Comparison of ENCODE assay signal across 1 cellular context in the genomic region with DNA sequence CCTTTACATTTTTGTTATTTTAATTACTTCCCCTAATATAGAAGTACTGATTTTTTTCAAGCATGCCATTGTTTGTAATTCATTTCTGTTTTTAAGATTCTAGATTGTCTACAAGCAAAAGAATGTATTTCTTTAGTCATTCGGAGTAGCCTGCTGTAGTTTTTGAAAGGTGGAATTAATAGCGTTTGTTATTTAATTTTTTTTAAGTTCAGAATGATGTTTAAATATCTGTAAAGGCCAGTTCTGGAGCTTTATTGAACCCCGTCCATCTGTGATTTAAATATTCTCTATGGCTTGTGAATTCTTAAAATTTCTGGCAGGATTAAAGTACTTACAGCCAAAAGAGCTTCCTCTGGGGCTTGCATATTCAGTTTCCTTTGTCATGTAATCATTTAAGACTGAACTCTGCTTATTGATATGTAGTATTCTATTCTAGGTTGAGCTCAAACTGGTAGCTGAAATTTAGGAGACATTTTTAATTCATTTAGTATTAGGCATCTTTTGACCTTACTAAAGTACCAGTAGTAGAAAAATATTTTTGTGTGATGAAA.
TF ChIP-seq lines count a peak whose summit lies in the region.

No MANE protein-coding gene starts in this region.

TF ChIP-seq in HepG2, 621 proteins besides CTCF, POLR2A, EP300 and RAD21 (continued from another document):
- TF ChIP-seq, protein P1, sequence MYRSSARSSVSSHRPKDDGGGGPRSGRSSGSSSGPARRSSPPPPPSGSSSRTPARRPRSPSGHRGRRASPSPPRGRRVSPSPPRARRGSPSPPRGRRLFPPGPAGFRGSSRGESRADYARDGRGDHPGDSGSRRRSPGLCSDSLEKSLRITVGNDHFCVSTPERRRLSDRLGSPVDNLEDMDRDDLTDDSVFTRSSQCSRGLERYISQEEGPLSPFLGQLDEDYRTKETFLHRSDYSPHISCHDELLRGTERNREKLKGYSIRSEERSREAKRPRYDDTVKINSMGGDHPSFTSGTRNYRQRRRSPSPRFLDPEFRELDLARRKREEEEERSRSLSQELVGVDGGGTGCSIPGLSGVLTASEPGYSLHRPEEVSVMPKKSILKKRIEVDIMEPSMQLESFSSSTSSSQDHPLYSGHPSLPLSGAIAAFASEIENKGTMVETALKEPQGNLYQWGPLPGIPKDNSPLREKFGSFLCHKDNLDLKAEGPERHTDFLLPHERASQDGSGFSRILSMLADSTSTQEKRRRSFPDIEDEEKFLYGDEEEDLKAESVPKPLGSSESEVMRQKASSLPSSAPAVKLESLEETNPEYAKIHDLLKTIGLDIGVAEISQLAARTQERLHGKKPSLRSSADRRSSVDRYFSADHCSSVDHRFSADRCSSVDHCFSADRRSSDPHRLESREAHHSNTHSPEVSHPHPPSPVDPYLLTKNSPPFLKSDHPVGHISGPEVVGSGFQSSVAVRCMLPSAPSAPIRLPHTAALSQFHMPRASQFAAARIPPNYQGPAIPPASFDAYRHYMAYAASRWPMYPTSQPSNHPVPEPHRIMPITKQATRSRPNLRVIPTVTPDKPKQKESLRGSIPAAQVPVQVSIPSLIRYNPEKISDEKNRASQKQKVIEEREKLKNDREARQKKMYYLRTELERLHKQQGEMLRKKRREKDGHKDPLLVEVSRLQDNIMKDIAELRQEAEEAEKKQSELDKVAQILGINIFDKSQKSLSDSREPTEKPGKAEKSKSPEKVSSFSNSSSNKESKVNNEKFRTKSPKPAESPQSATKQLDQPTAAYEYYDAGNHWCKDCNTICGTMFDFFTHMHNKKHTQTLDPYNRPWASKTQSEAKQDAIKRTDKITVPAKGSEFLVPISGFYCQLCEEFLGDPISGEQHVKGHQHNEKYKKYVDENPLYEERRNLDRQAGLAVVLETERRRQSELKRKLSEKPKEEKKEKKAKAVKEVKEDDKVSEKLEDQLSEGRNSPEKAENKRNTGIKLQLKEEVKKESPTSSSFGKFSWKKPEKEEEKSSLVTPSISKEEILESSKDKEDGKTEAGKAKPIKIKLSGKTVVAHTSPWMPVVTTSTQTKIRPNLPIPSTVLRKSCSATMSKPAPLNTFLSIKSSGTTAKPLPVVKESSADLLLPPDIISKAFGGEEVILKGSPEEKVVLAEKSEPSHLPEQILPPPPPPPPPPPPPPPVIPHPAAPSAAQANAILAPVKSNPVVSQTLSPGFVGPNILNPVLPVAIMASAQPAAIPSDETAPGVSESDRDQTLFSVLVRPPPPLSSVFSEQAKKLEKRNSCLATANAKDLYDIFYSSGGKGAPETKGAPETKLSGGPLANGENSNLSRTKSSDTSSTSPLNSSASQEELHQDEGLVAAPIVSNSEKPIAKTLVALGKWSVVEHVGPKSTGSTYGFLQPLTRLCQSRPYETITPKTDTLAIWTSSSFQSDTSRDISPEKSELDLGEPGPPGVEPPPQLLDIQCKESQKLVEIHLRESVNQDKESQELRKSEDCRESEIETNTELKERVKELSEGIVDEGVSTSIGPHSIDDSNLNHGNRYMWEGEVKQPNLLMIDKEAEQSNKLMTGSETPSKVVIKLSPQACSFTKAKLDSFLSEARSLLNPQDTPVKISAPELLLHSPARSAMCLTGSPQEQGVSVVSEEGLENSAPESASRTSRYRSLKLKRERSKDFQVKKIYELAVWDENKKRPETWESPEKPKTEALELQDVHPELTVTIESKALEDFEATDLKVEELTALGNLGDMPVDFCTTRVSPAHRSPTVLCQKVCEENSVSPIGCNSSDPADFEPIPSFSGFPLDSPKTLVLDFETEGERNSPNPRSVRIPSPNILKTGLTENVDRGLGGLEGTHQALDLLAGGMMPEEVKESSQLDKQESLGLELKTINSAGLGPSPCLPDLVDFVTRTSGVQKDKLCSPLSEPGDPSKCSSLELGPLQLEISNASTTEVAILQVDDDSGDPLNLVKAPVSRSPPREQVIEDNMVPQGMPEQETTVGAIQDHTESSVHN (CRISPR knock-in tag; IDR thresholded peaks at IDR 0.05), result no peak
- TF ChIP-seq, protein P2, sequence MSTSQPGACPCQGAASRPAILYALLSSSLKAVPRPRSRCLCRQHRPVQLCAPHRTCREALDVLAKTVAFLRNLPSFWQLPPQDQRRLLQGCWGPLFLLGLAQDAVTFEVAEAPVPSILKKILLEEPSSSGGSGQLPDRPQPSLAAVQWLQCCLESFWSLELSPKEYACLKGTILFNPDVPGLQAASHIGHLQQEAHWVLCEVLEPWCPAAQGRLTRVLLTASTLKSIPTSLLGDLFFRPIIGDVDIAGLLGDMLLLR (CRISPR knock-in tag; IDR thresholded peaks at IDR 0.05), result no peak
- TF ChIP-seq, protein P3, sequence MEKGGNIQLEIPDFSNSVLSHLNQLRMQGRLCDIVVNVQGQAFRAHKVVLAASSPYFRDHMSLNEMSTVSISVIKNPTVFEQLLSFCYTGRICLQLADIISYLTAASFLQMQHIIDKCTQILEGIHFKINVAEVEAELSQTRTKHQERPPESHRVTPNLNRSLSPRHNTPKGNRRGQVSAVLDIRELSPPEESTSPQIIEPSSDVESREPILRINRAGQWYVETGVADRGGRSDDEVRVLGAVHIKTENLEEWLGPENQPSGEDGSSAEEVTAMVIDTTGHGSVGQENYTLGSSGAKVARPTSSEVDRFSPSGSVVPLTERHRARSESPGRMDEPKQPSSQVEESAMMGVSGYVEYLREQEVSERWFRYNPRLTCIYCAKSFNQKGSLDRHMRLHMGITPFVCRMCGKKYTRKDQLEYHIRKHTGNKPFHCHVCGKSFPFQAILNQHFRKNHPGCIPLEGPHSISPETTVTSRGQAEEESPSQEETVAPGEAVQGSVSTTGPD (CRISPR knock-in tag; IDR thresholded peaks at IDR 0.05), result no peak
- TF ChIP-seq, protein P4, sequence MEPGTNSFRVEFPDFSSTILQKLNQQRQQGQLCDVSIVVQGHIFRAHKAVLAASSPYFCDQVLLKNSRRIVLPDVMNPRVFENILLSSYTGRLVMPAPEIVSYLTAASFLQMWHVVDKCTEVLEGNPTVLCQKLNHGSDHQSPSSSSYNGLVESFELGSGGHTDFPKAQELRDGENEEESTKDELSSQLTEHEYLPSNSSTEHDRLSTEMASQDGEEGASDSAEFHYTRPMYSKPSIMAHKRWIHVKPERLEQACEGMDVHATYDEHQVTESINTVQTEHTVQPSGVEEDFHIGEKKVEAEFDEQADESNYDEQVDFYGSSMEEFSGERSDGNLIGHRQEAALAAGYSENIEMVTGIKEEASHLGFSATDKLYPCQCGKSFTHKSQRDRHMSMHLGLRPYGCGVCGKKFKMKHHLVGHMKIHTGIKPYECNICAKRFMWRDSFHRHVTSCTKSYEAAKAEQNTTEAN (CRISPR knock-in tag; conservative IDR thresholded peaks at IDR 0.05), result no peak
- no peak for TF ChIP-seq ATAD3A (CRISPR knock-in tag; IDR thresholded peaks at IDR 0.05)
- TF ChIP-seq, protein P5, sequence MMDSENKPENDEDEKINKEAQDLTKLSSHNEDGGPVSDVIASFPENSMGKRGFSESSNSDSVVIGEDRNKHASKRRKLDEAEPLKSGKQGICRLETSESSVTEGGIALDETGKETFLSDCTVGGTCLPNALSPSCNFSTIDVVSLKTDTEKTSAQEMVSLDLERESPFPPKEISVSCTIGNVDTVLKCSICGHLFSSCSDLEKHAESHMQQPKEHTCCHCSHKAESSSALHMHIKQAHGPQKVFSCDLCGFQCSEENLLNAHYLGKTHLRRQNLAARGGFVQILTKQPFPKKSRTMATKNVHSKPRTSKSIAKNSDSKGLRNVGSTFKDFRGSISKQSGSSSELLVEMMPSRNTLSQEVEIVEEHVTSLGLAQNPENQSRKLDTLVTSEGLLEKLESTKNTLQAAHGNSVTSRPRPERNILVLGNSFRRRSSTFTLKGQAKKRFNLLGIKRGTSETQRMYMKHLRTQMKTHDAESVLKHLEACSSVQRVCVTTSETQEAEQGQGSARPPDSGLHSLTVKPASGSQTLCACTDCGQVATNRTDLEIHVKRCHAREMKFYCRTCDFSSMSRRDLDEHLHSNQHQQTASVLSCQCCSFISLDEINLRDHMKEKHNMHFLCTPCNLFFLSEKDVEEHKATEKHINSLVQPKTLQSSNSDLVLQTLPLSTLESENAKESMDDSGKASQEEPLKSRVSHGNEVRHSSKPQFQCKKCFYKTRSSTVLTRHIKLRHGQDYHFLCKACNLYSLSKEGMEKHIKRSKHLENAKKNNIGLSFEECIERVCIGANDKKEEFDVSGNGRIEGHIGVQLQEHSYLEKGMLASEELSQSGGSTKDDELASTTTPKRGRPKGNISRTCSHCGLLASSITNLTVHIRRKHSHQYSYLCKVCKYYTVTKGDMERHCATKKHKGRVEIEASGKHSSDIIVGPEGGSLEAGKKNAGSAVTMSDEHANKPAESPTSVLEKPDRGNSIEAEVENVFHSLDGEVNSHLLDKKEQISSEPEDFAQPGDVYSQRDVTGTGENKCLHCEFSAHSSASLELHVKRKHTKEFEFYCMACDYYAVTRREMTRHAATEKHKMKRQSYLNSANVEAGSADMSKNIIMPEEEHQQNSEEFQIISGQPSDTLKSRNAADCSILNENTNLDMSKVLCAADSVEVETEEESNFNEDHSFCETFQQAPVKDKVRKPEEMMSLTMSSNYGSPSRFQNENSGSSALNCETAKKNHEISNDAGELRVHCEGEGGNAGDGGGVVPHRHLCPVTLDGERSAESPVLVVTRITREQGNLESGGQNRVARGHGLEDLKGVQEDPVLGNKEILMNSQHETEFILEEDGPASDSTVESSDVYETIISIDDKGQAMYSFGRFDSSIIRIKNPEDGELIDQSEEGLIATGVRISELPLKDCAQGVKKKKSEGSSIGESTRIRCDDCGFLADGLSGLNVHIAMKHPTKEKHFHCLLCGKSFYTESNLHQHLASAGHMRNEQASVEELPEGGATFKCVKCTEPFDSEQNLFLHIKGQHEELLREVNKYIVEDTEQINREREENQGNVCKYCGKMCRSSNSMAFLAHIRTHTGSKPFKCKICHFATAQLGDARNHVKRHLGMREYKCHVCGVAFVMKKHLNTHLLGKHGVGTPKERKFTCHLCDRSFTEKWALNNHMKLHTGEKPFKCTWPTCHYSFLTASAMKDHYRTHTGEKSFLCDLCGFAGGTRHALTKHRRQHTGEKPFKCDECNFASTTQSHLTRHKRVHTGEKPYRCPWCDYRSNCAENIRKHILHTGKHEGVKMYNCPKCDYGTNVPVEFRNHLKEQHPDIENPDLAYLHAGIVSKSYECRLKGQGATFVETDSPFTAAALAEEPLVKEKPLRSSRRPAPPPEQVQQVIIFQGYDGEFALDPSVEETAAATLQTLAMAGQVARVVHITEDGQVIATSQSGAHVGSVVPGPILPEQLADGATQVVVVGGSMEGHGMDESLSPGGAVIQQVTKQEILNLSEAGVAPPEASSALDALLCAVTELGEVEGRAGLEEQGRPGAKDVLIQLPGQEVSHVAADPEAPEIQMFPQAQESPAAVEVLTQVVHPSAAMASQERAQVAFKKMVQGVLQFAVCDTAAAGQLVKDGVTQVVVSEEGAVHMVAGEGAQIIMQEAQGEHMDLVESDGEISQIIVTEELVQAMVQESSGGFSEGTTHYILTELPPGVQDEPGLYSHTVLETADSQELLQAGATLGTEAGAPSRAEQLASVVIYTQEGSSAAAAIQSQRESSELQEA (CRISPR knock-in tag; IDR thresholded peaks at IDR 0.05; ENCODE audit: not compliant biosample characterization), result no peak
- TF ChIP-seq ZNF446 (CRISPR knock-in tag; IDR thresholded peaks at IDR 0.05), result no peak
- TF ChIP-seq, protein P6, sequence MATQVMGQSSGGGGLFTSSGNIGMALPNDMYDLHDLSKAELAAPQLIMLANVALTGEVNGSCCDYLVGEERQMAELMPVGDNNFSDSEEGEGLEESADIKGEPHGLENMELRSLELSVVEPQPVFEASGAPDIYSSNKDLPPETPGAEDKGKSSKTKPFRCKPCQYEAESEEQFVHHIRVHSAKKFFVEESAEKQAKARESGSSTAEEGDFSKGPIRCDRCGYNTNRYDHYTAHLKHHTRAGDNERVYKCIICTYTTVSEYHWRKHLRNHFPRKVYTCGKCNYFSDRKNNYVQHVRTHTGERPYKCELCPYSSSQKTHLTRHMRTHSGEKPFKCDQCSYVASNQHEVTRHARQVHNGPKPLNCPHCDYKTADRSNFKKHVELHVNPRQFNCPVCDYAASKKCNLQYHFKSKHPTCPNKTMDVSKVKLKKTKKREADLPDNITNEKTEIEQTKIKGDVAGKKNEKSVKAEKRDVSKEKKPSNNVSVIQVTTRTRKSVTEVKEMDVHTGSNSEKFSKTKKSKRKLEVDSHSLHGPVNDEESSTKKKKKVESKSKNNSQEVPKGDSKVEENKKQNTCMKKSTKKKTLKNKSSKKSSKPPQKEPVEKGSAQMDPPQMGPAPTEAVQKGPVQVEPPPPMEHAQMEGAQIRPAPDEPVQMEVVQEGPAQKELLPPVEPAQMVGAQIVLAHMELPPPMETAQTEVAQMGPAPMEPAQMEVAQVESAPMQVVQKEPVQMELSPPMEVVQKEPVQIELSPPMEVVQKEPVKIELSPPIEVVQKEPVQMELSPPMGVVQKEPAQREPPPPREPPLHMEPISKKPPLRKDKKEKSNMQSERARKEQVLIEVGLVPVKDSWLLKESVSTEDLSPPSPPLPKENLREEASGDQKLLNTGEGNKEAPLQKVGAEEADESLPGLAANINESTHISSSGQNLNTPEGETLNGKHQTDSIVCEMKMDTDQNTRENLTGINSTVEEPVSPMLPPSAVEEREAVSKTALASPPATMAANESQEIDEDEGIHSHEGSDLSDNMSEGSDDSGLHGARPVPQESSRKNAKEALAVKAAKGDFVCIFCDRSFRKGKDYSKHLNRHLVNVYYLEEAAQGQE (IDR thresholded peaks at IDR 0.05; ENCODE audit: borderline replicate concordance in 1 of 2, low read depth in 1 of 2, low read length in 2 of 2), result no peak
- no peak for TF ChIP-seq HOXA7 (CRISPR knock-in tag; IDR thresholded peaks at IDR 0.05)
